Comparison of ENCODE assay signal across 25 cellular contexts in the genomic region with DNA sequence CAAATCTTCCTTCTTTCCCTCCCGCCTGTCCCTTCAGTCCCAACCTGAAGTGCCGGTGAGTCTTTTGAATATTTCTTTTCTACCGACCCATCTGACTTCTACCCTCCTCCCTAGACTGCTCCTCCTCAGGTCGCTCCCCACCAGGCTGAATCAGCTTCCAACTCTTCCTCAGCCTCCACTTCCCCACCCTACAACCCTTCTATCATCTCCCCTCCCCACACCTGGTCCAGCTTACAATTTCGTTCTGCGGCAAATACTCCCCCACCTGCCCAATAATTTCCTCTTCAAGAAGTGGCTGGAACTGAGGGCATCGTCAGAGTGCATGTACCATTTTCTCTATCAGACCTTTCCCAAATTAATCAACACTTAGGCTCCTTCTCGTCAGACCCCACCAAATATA. TPM values are rescaled to one million over a fixed set of nuclear protein-coding genes. Genes with fewer than 3 reads are reported as not detected.
DNase-seq lines count a peak whose midpoint lies in the region; ATAC-seq and TF ChIP-seq lines count a peak whose summit lies in the region.
"Had no signal": no experiment of that assay in that cellular context is flagged by ENCODE, and none has a peak within 500 bp of the region (broad histone marks: within the 10 kb centered on the region; RNA-seq: fewer than 3 reads in every experiment).

No MANE protein-coding gene starts in this region.

- H3K9me3 ChIP-seq in vagina = no peaks in the 10 kb centered on the region
- H3K9me3 ChIP-seq: uterus had no signal

- no peak overlapping the region for H3K4me3 ChIP-seq in vagina
- H3K4me3 ChIP-seq: cardiac muscle cell, GM12878, uterus had no signal

- ATAC-seq in stimulated activated naive CD8-positive, alpha-beta T cell treated with anti-CD3 and anti-CD28 coated beads, Interleukin-15, amount 100 ng/mL, for 72 hours = no peak
- no peak for ATAC-seq in stimulated activated naive CD8-positive, alpha-beta T cell treated with anti-CD3 and anti-CD28 coated beads, Interleukin-15, Interleukin-2, amounts not matched to agents 100 U/mL and 50 U/mL, for 24 hours
- no peak for ATAC-seq in activated naive CD8-positive, alpha-beta T cell treated with anti-CD3 and anti-CD28 coated beads, Interleukin-2, amount 10 ng/mL, durations not matched to agents 7 days and 5 days (ENCODE audit: low read depth)
- no peak for ATAC-seq in naive thymus-derived CD8-positive, alpha-beta T cell
- ATAC-seq in HG03439 (IDR thresholded peaks at IDR 0.05; ENCODE audit: unreplicated experiment) (no peak), GM19324 (IDR thresholded peaks at IDR 0.05; ENCODE audit: low FRiP score, unreplicated experiment) (no peak)
- ATAC-seq: GM12878 had no signal

- peaks cover 28% of the 10 kb centered on the region for H3K4me1 Mint-ChIP-seq in stimulated activated naive CD8-positive, alpha-beta T cell treated with anti-CD3 and anti-CD28 coated beads, Interleukin-15, amount 100 ng/mL, for 72 hours
- H3K4me1 Mint-ChIP-seq in activated naive CD8-positive, alpha-beta T cell treated with anti-CD3 and anti-CD28 coated beads, Interleukin-2, amount 10 ng/mL, durations not matched to agents 7 days and 5 days = peaks cover 33% of the 10 kb centered on the region
- H3K4me1 Mint-ChIP-seq in naive thymus-derived CD8-positive, alpha-beta T cell = peaks cover 20 to 47% (median 39%) of the 10 kb centered on the region in 4 donors

- peaks cover 0 to 7% of the 10 kb centered on the region in 2 donors for H3K9me3 Mint-ChIP-seq in stimulated activated naive CD8-positive, alpha-beta T cell treated with anti-CD3 and anti-CD28 coated beads, Interleukin-15, amount 100 ng/mL, for 72 hours
- H3K9me3 Mint-ChIP-seq in activated naive CD8-positive, alpha-beta T cell treated with anti-CD3 and anti-CD28 coated beads, Interleukin-2, amount 10 ng/mL, durations not matched to agents 7 days and 5 days = no peaks in the 10 kb centered on the region
- no peaks in the 10 kb centered on the region for H3K9me3 Mint-ChIP-seq in naive thymus-derived CD8-positive, alpha-beta T cell
- H3K9me3 Mint-ChIP-seq: CD8-positive, alpha-beta T cell; dendritic cell treated with granulocyte-macrophage colony-stimulating factor and Interleukin-4, amounts not matched to agents 40 ng/mL and 50 ng/mL, for 4 days had no signal

- intact Hi-C loops in vagina (cut with DNase I) = no loop called here

- H3K27ac Mint-ChIP-seq in stimulated activated naive CD8-positive, alpha-beta T cell treated with anti-CD3 and anti-CD28 coated beads, Interleukin-15, amount 100 ng/mL, for 72 hours = peak overlapping the region in 1 of 2 donors; percentile 6
- H3K27ac Mint-ChIP-seq in activated naive CD8-positive, alpha-beta T cell treated with anti-CD3 and anti-CD28 coated beads, Interleukin-2, amount 10 ng/mL, durations not matched to agents 7 days and 5 days = peak overlapping the region; percentile 30
- H3K27ac Mint-ChIP-seq in naive thymus-derived CD8-positive, alpha-beta T cell = peak overlapping the region in 7 of 10 donors; percentile 13 to 88 (median 81)
- H3K27ac Mint-ChIP-seq: dendritic cell treated with granulocyte-macrophage colony-stimulating factor and Interleukin-4, amounts not matched to agents 40 ng/mL and 50 ng/mL, for 4 days had no signal

- no peak for DNase-seq in stimulated activated naive CD8-positive, alpha-beta T cell treated with anti-CD3 and anti-CD28 coated beads, Interleukin-15, amount 100 ng/mL, for 72 hours
- no peak for DNase-seq in stimulated activated naive CD8-positive, alpha-beta T cell treated with anti-CD3 and anti-CD28 coated beads, Interleukin-15, Interleukin-2, amounts not matched to agents 100 U/mL and 50 U/mL, for 24 hours
- no peak for DNase-seq in activated naive CD8-positive, alpha-beta T cell treated with anti-CD3 and anti-CD28 coated beads, Interleukin-2, amount 10 ng/mL, durations not matched to agents 7 days and 5 days
- DNase-seq in naive thymus-derived CD8-positive, alpha-beta T cell = no peak
- no peak for DNase-seq in vagina (ENCODE audit: extremely low spot score in 2 of 2)
- DNase-seq: activated CD4-positive, alpha-beta T cell treated with anti-CD3 and anti-CD28 coated beads for 4 hours; activated effector memory CD4-positive, alpha-beta T cell treated with Interleukin-2 at 50 U/mL for 16 hours; amygdala; DND-41; kidney glomerular epithelial cell; NCI-H1694; stimulated activated CD8-positive, alpha-beta memory T cell treated with anti-CD3 and anti-CD28 coated beads, Interleukin-4, amount 100 ng/mL, for 48 hours; substantia nigra; uterus had no signal

- H3K36me3 Mint-ChIP-seq in activated naive CD8-positive, alpha-beta T cell treated with anti-CD3 and anti-CD28 coated beads, Interleukin-2, amount 10 ng/mL, durations not matched to agents 7 days and 5 days = peaks cover 3% of the 10 kb centered on the region
- H3K36me3 Mint-ChIP-seq in naive thymus-derived CD8-positive, alpha-beta T cell = no peaks in the 10 kb centered on the region

- no peak for TF ChIP-seq CTCF in vagina (IDR thresholded peaks at IDR 0.05)

- H3K27me3 ChIP-seq in vagina = no peaks in the 10 kb centered on the region
- H3K27me3 ChIP-seq: uterus had no signal

- H3K27me3 Mint-ChIP-seq in stimulated activated naive CD8-positive, alpha-beta T cell treated with anti-CD3 and anti-CD28 coated beads, Interleukin-15, amount 100 ng/mL, for 72 hours = no peaks in the 10 kb centered on the region
- no peaks in the 10 kb centered on the region for H3K27me3 Mint-ChIP-seq in activated naive CD8-positive, alpha-beta T cell treated with anti-CD3 and anti-CD28 coated beads, Interleukin-2, amount 10 ng/mL, durations not matched to agents 7 days and 5 days
- H3K27me3 Mint-ChIP-seq in naive thymus-derived CD8-positive, alpha-beta T cell = no peaks in the 10 kb centered on the region
- H3K27me3 Mint-ChIP-seq: dendritic cell treated with granulocyte-macrophage colony-stimulating factor and Interleukin-4, amounts not matched to agents 40 ng/mL and 50 ng/mL, for 4 days had no signal

- peak overlapping the region; percentile 48 to 52 for H3K4me3 Mint-ChIP-seq in stimulated activated naive CD8-positive, alpha-beta T cell treated with anti-CD3 and anti-CD28 coated beads, Interleukin-15, amount 100 ng/mL, for 72 hours
- peak overlapping the region; percentile 9 for H3K4me3 Mint-ChIP-seq in activated naive CD8-positive, alpha-beta T cell treated with anti-CD3 and anti-CD28 coated beads, Interleukin-2, amount 10 ng/mL, durations not matched to agents 7 days and 5 days
- peak overlapping the region in 7 of 10 donors; percentile 6 to 95 (median 84) for H3K4me3 Mint-ChIP-seq in naive thymus-derived CD8-positive, alpha-beta T cell
- H3K4me3 Mint-ChIP-seq: dendritic cell treated with granulocyte-macrophage colony-stimulating factor and Interleukin-4, amounts not matched to agents 40 ng/mL and 50 ng/mL, for 4 days had no signal

- POLR2A ChIA-PET in activated naive CD8-positive, alpha-beta T cell treated with anti-CD3 and anti-CD28 coated beads, Interleukin-2, amount 10 ng/mL, durations not matched to agents 7 days and 5 days (lab: Charles Lee) = interaction anchor here (1.2 kb wide), 1 partner anchor 87 kb away, joined by 4 read pairs; a partner anchor contains a TSS
- POLR2A ChIA-PET in naive thymus-derived CD8-positive, alpha-beta T cell (lab: Charles Lee) = no interaction called here

- no peak for TF ChIP-seq POLR2A in vagina (IDR thresholded peaks at IDR 0.05)

- H3K36me3 ChIP-seq in vagina = no peaks in the 10 kb centered on the region
- H3K36me3 ChIP-seq: cardiac muscle cell, uterus had no signal

- peaks cover 25% of the 10 kb centered on the region for H3K4me1 ChIP-seq in vagina
- H3K4me1 ChIP-seq: parathyroid adenoma, uterus had no signal

- no peak overlapping the region for H3K27ac ChIP-seq in vagina
- H3K27ac ChIP-seq: cardiac muscle cell, KMS-11, parathyroid adenoma, uterus had no signal

RNA-seq across cellular contexts. Expression of a gene that starts 2.5 kb away (rescaled TPM):
- total RNA-seq in activated naive CD8-positive, alpha-beta T cell treated with anti-CD3 and anti-CD28 coated beads, Interleukin-2, amount 10 ng/mL, durations not matched to agents 7 days and 5 days = 100 to 1,000 TPM; 162 to 163 TPM
- 10 to 100 TPM; 71.4 to 77.7 TPM for total RNA-seq in naive thymus-derived CD8-positive, alpha-beta T cell
- 100 to 1,000 TPM; 158 to 206 (median 163) TPM for polyA plus RNA-seq in naive thymus-derived CD8-positive, alpha-beta T cell
- 106 TPM for total RNA-seq in vagina

RNA-seq across cellular contexts. Expression of a gene that starts 18.5 kb away (rescaled TPM):
- total RNA-seq in activated naive CD8-positive, alpha-beta T cell treated with anti-CD3 and anti-CD28 coated beads, Interleukin-2, amount 10 ng/mL, durations not matched to agents 7 days and 5 days = not detected
- not detected for total RNA-seq in naive thymus-derived CD8-positive, alpha-beta T cell
- not detected for polyA plus RNA-seq in naive thymus-derived CD8-positive, alpha-beta T cell
- total RNA-seq in vagina = not detected
- total RNA-seq: cardiac muscle cell; CD8-positive, alpha-beta T cell; endothelial cell of umbilical vein; GM12878; HT-29; lung microvascular endothelial cell; uterus had no signal
- polyA plus RNA-seq: cardiac muscle cell, endothelial cell of umbilical vein had no signal

RNA-seq across cellular contexts. Expression of a gene that starts 57.3 kb away (rescaled TPM):
- 10 to 100 TPM; 36.7 to 44.3 TPM for total RNA-seq in activated naive CD8-positive, alpha-beta T cell treated with anti-CD3 and anti-CD28 coated beads, Interleukin-2, amount 10 ng/mL, durations not matched to agents 7 days and 5 days
- 10 to 100 TPM; 37.4 to 40.3 TPM for total RNA-seq in naive thymus-derived CD8-positive, alpha-beta T cell
- polyA plus RNA-seq in naive thymus-derived CD8-positive, alpha-beta T cell = 10 to 100 TPM; 54.6 to 65.0 (median 64.4) TPM
- total RNA-seq in vagina = 20.9 TPM

RNA-seq across cellular contexts. Expression of a gene that starts 59.1 kb away (rescaled TPM):
- total RNA-seq in activated naive CD8-positive, alpha-beta T cell treated with anti-CD3 and anti-CD28 coated beads, Interleukin-2, amount 10 ng/mL, durations not matched to agents 7 days and 5 days = under 1 TPM in 1 of 2 experiments, not detected in 1; 0.22 TPM
- total RNA-seq in naive thymus-derived CD8-positive, alpha-beta T cell = under 1 TPM in 1 of 2 experiments, not detected in 1; 0.36 TPM
- under 1 TPM in 2 of 3 donors, not detected in 1; 0.13 to 0.33 TPM for polyA plus RNA-seq in naive thymus-derived CD8-positive, alpha-beta T cell
- total RNA-seq in vagina = 2.9 TPM
- total RNA-seq: lung microvascular endothelial cell had no signal

Comparison
In these comparisons a context has a peak if more than half of its experiments do, and no peak if none do; other contexts are left out.
1. H3K4me3 Mint-ChIP-seq: peak in every context shown above with its lines; median percentile 84 in naive thymus-derived CD8-positive, alpha-beta T cell; 50 in stimulated activated naive CD8-positive, alpha-beta T cell treated with anti-CD3 and anti-CD28 coated beads, Interleukin-15, amount 100 ng/mL, for 72 hours; 9 in activated naive CD8-positive, alpha-beta T cell treated with anti-CD3 and anti-CD28 coated beads, Interleukin-2, amount 10 ng/mL, durations not matched to agents 7 days and 5 days.